ENCODE assay signal across 8 cellular contexts in genomic region chr10:97333601-97334369, GRCh38. TPM values are rescaled to one million over a fixed set of nuclear protein-coding genes. Genes with fewer than 3 reads are reported as not detected.
A peak's percentile ranks its signal among the peaks of the same experiment; 100 is the strongest.
DNase-seq lines count a peak whose midpoint lies in the region; ATAC-seq and TF ChIP-seq lines count a peak whose summit lies in the region.

No MANE protein-coding gene starts in this region.

- peak; percentile 61 for DNase-seq in RPMI8226
- DNase-seq in astrocyte of the cerebellum (ENCODE audit: low read depth): no peak
- no peak for DNase-seq in NCI-H2107 (lab: John Stamatoyannopoulos, UW)

- H3K27me3 ChIP-seq in iPS-18a (ENCODE audit: control insufficient read depth, insufficient read depth, low read length): peaks cover 6% of the 10 kb centered on the region
- peaks cover 20% of the 10 kb centered on the region for H3K27me3 ChIP-seq in skeletal muscle satellite cell (ENCODE audit: control insufficient read depth, insufficient read depth, low read length)

- peak overlapping the region; percentile 93 for H3K4me2 ChIP-seq in skeletal muscle satellite cell (ENCODE audit: low read length)

- H3K4me1 ChIP-seq in iPS-18a (ENCODE audit: control insufficient read depth, low read depth, low read length): peaks cover 29% of the 10 kb centered on the region
- H3K4me1 ChIP-seq in skeletal muscle satellite cell (ENCODE audit: control insufficient read depth, insufficient read depth, low read length): peaks cover 21% of the 10 kb centered on the region

- H3K27ac ChIP-seq in 22Rv1 (peak overlapping the region; percentile 88), iPS-18a (ENCODE audit: low read length) (peak overlapping the region; percentile 84)

- ATAC-seq in GM18502 (IDR thresholded peaks at IDR 0.05; ENCODE audit: poor library complexity, unreplicated experiment) (peak; percentile 36), HG03045 (IDR thresholded peaks at IDR 0.05; ENCODE audit: unreplicated experiment) (peak; percentile 29)

- in situ Hi-C loops in astrocyte of the cerebellum (cut with HindIII; ENCODE audit: low sequenced_read_pairs): no loop called here

- H3K9ac ChIP-seq in iPS-18a (ENCODE audit: low read length): peak overlapping the region; percentile 90
- peak overlapping the region; percentile 100 for H3K9ac ChIP-seq in skeletal muscle satellite cell (ENCODE audit: low read depth, low read length)

- peak overlapping the region; percentile 65 for H3K4me3 ChIP-seq in astrocyte of the cerebellum (ENCODE audit: low read depth, low read length)
- peak overlapping the region; percentile 99 for H3K4me3 ChIP-seq in iPS-18a (ENCODE audit: low read length)
- H3K4me3 ChIP-seq in skeletal muscle satellite cell (ENCODE audit: low read length): peak overlapping the region; percentile 99

- H3K9me3 ChIP-seq in iPS-18a (ENCODE audit: control insufficient read depth, low read depth, low read length) (no peaks in the 10 kb centered on the region), skeletal muscle satellite cell (replicated peaks; ENCODE audit: low read length) (no peaks in the 10 kb centered on the region)

- H3K36me3 ChIP-seq in iPS-18a (ENCODE audit: control insufficient read depth, low read depth, low read length) (peaks cover 6% of the 10 kb centered on the region), skeletal muscle satellite cell (ENCODE audit: insufficient read depth, low read length) (no peaks in the 10 kb centered on the region)

- TF ChIP-seq CTCF in 22Rv1 (IDR thresholded peaks at IDR 0.05) (no peak), astrocyte of the cerebellum (IDR thresholded peaks at IDR 0.05; ENCODE audit: low read depth, low read length, missing control alignments) (no peak)

RNA-seq across cellular contexts. Expression of gene FRAT2, which starts 0.7 kb away (rescaled TPM):
- 3.8 and 4.2 TPM in 2 replicates for total RNA-seq in skeletal muscle satellite cell (2012; rRNA removed)

RNA-seq across cellular contexts. Expression of gene FRAT1, which starts 14.7 kb away (rescaled TPM):
- 0.51 and 1.7 TPM in 2 replicates for total RNA-seq in skeletal muscle satellite cell (2012; rRNA removed)

RNA-seq across cellular contexts. Expression of gene ARHGAP19, which starts 41.3 kb away (rescaled TPM):
- total RNA-seq in skeletal muscle satellite cell (2012; rRNA removed): 4.4 and 5.6 TPM in 2 replicates
